Comparison of ENCODE assay signal across 9 cellular contexts in genomic region chr12:132559652-132560420, GRCh38. TPM values are rescaled to one million over a fixed set of nuclear protein-coding genes. Genes with fewer than 3 reads are reported as not detected.
A peak's percentile ranks its signal among the peaks of the same experiment; 100 is the strongest.
DNase-seq lines count a peak whose midpoint lies in the region; ATAC-seq and TF ChIP-seq lines count a peak whose summit lies in the region.
"Had no signal": no experiment of that assay in that cellular context is flagged by ENCODE, and none has a peak within 500 bp of the region (broad histone marks: within the 10 kb centered on the region; RNA-seq: fewer than 3 reads in every experiment).

No MANE protein-coding gene starts in this region.

- peaks cover 0 to 4% of the 10 kb centered on the region in 2 donors for H3K36me3 ChIP-seq in lung (ENCODE audit: control insufficient read depth in 2 of 2, insufficient read depth in 2 of 2, low read length in 2 of 2)

- H3K9me3 ChIP-seq in lung (ENCODE audit: control insufficient read depth in 2 of 2, insufficient read depth in 1 of 2, low read length in 1 of 2): no peaks in the 10 kb centered on the region

- ATAC-seq in lung (ENCODE audit: insufficient read depth, low FRiP score) (peak; percentile 51), HG03565 (IDR thresholded peaks at IDR 0.05; ENCODE audit: unreplicated experiment) (no peak)

- DNase-seq in NCI-H1092 treated with DMSO at 0.1 percent for 48 hours (lab: John Stamatoyannopoulos, UW) (peak; percentile 40), UCSD-AML1 (lab: John Stamatoyannopoulos, UW; ENCODE audit: unreplicated experiment) (peak; percentile 69), ecto neural progenitor cell (ENCODE audit: low spot score) (peak; percentile 87), lung (ENCODE audit: low spot score) (no peak)
- peak; percentile 50 for DNase-seq in stimulated activated CD8-positive, alpha-beta memory T cell treated with anti-CD3 and anti-CD28 coated beads, Interleukin-4, amount 100 ng/mL, for 48 hours

- peaks cover 0 to 6% of the 10 kb centered on the region in 2 donors for H3K4me1 ChIP-seq in lung (ENCODE audit: control insufficient read depth in 2 of 2, insufficient read depth in 2 of 2, low read length in 2 of 2)

- 0 out of 2 replicates have a peak, but pooled peaks have one; percentile 3 for TF ChIP-seq CTCF in 22Rv1 (IDR thresholded peaks at IDR 0.05)
- no peak for TF ChIP-seq CTCF in lung (IDR thresholded peaks at IDR 0.05; ENCODE audit: control extremely low read depth, extremely low read depth)

- peak overlapping the region; percentile 71 for H3K4me3 ChIP-seq in GM08714 (ENCODE audit: low read length)
- H3K4me3 ChIP-seq in lung: peak overlapping the region; percentile 63

- no peaks in the 10 kb centered on the region for H3K27me3 ChIP-seq in lung (ENCODE audit: control insufficient read depth, insufficient read depth)

- 0 to 1% methylated on average over 69 to 109 of the region's 109 CpGs for WGBS in lung, 2 donors

- peak overlapping the region; percentile 92 for H3K27ac ChIP-seq in 22Rv1
- H3K27ac ChIP-seq in lung (ENCODE audit: low read depth in 1 of 2, low read length in 1 of 2): no peak overlapping the region

RNA-seq across cellular contexts. Expression of gene LRCOL1, which starts 50.5 kb away (rescaled TPM):
- total RNA-seq in lung: 1 to 10 TPM; 1.4 to 1.8 TPM
- 1 to 10 TPM in 1 of 2 donors, under 1 TPM in 1; 0.98 to 1.3 TPM for polyA plus RNA-seq in lung

RNA-seq across cellular contexts. Expression of gene P2RX2, which starts 58.7 kb away (rescaled TPM):
- total RNA-seq in lung: 1 to 10 TPM in 1 of 2 donors, under 1 TPM in 1; 0.25 to 3.4 TPM
- polyA plus RNA-seq in lung: 1 to 10 TPM in 1 of 2 donors, under 1 TPM in 1; 0.05 to 1.6 TPM
- total RNA-seq: renal cortical epithelial cell had no signal
